12 cellular contexts compared by ENCODE assay signal in the genomic region with DNA sequence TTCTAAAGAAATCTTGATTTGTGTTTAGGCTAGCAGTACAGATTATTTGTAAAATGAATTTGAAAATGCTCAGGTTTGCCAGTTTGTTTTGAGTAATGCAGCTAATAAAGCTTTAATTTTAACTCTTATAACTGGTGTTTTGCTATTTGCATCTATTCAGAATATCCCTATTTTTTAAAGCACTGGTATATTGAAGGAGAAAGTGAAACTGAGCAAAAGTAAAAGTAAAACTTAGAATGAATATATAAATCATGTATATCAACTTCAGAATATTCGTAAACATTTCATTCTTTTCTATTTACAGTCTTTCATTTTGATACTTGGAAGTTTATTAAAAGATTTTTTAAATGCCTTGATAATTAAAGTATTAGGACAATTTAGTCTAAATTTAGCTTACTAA. TPM values are rescaled to one million over a fixed set of nuclear protein-coding genes. Genes with fewer than 3 reads are reported as not detected.
DNase-seq lines count a peak whose midpoint lies in the region; ATAC-seq and TF ChIP-seq lines count a peak whose summit lies in the region.
"Had no signal": no experiment of that assay in that cellular context is flagged by ENCODE, and none has a peak within 500 bp of the region (broad histone marks: within the 10 kb centered on the region; RNA-seq: fewer than 3 reads in every experiment).

No MANE protein-coding gene starts in this region.

- intact Hi-C loops in CD4-positive, alpha-beta memory T cell (cut with micrococcal nuclease): loop anchor here (2.0 kb wide), 1 partner anchor 26 kb away; the partner anchor contains the start of gene TASOR2
- intact Hi-C loops in colonic mucosa (cut with DNase I) (no loop called here), natural killer cell (cut with micrococcal nuclease) (loop anchor here (1.0 to 2.0 kb wide), 2 partner anchors 19 to 26 kb away; partner anchors contain the start of gene TASOR2)

- H3K36me3 Mint-ChIP-seq in CD4-positive, alpha-beta memory T cell: peaks cover 1 to 10% of the 10 kb centered on the region in 2 donors
- no peaks in the 10 kb centered on the region for H3K36me3 Mint-ChIP-seq in natural killer cell

- peak overlapping the region in 6 of 7 donors; percentile 3 to 85 (median 17) for H3K27ac Mint-ChIP-seq in CD4-positive, alpha-beta memory T cell
- peak overlapping the region; percentile 88 to 93 for H3K27ac Mint-ChIP-seq in natural killer cell

- TF ChIP-seq CTCF in colonic mucosa (IDR thresholded peaks at IDR 0.05) (no peak), natural killer cell (IDR thresholded peaks at IDR 0.05) (no peak)

- peaks cover 44% of the 10 kb centered on the region for H3K4me1 ChIP-seq in CD4-positive, alpha-beta memory T cell (ENCODE audit: insufficient read depth, low read length)
- H3K4me1 ChIP-seq in colonic mucosa: no peaks in the 10 kb centered on the region

- no peak overlapping the region for H3K9ac ChIP-seq in colonic mucosa (ENCODE audit: low read depth in 2 of 2, low read length in 2 of 2)

- no peaks in the 10 kb centered on the region for H3K27me3 Mint-ChIP-seq in CD4-positive, alpha-beta memory T cell
- H3K27me3 Mint-ChIP-seq in natural killer cell (ENCODE audit: low read depth in 2 of 2): no peaks in the 10 kb centered on the region

- H3K4me1 Mint-ChIP-seq in CD4-positive, alpha-beta memory T cell: peaks cover 38 to 82% (median 62%) of the 10 kb centered on the region in 4 donors
- H3K4me1 Mint-ChIP-seq in natural killer cell: peaks cover 38 to 44% of the 10 kb centered on the region in 2 donors

- H3K9me3 ChIP-seq in CD4-positive, alpha-beta memory T cell (ENCODE audit: control insufficient read depth in 1 of 2, low read length in 2 of 2): no peaks in the 10 kb centered on the region
- no peaks in the 10 kb centered on the region for H3K9me3 ChIP-seq in colonic mucosa

- POLR2A ChIA-PET in CD4-positive, alpha-beta memory T cell (lab: Charles Lee; ENCODE audit: partially characterized antibody): interaction anchor here (1.4 to 1.9 kb wide), 2 partner anchors 26 to 102 kb away, joined by 4 to 6 read pairs; partner anchors contain the start of genes GDI2 and TASOR2

- DNase-seq in CD4-positive, alpha-beta memory T cell: no peak
- DNase-seq in colonic mucosa (no peak), natural killer cell (no peak)
- DNase-seq: activated CD4-positive, alpha-beta T cell treated with anti-CD3 and anti-CD28 coated beads for 4 hours; DND-41; Kasumi-1; midbrain had no signal

- H3K4me3 Mint-ChIP-seq in CD4-positive, alpha-beta memory T cell: peak overlapping the region; percentile 45 to 84 (median 78)
- peak overlapping the region; percentile 90 for H3K4me3 Mint-ChIP-seq in natural killer cell

- H3K36me3 ChIP-seq in CD4-positive, alpha-beta memory T cell (ENCODE audit: insufficient read depth, low read length): no peaks in the 10 kb centered on the region
- H3K36me3 ChIP-seq in colonic mucosa: no peaks in the 10 kb centered on the region

- no peaks in the 10 kb centered on the region for H3K27me3 ChIP-seq in CD4-positive, alpha-beta memory T cell (ENCODE audit: insufficient read depth, low read length)
- H3K27me3 ChIP-seq in colonic mucosa: no peaks in the 10 kb centered on the region

- CTCF ChIA-PET in CD4-positive, alpha-beta memory T cell (lab: Charles Lee; ENCODE audit: partially characterized antibody): interaction anchor here (0.9 kb wide), 1 partner anchor 103 kb away, joined by 3 read pairs; no protein-coding TSS in a partner anchor

- H3K9me3 Mint-ChIP-seq in CD4-positive, alpha-beta memory T cell: no peaks in the 10 kb centered on the region
- H3K9me3 Mint-ChIP-seq in natural killer cell: no peaks in the 10 kb centered on the region

- H3K4me3 ChIP-seq in CD4-positive, alpha-beta memory T cell (ENCODE audit: low read length in 2 of 2): peak overlapping the region; percentile 20 to 29
- H3K4me3 ChIP-seq in colonic mucosa: peak overlapping the region; percentile 0
- H3K4me3 ChIP-seq: skin epidermis had no signal

- ATAC-seq in HG03135 (IDR thresholded peaks at IDR 0.05; ENCODE audit: unreplicated experiment) (peak; percentile 55), natural killer cell (peak in 2 of 3 donors; percentile 49 to 55), HG03442 (IDR thresholded peaks at IDR 0.05; ENCODE audit: unreplicated experiment) (no peak), GM18517 (IDR thresholded peaks at IDR 0.05; ENCODE audit: unreplicated experiment) (no peak), GM21360 (IDR thresholded peaks at IDR 0.05; ENCODE audit: unreplicated experiment) (no peak)

- H3K27ac ChIP-seq in CD4-positive, alpha-beta memory T cell (ENCODE audit: low read depth, low read length): no peak overlapping the region
- H3K27ac ChIP-seq in colonic mucosa: no peak overlapping the region

RNA-seq across cellular contexts. Expression of gene TASOR2, which starts 26.2 kb away (rescaled TPM):
- 10 to 100 TPM; 69.1 to 85.7 TPM for total RNA-seq in CD4-positive, alpha-beta memory T cell
- 10 to 100 TPM in 1 of 2 donors, 1 to 10 TPM in 1; 4.8 to 15.9 TPM for polyA plus RNA-seq in CD4-positive, alpha-beta memory T cell
- 10 to 100 TPM; 41.4 to 57.2 TPM for total RNA-seq in colonic mucosa
- total RNA-seq in natural killer cell: 10 to 100 TPM; 64.4 to 88.7 (median 66.4) TPM

RNA-seq across cellular contexts. Expression of gene ASB13, which starts 44.5 kb away (rescaled TPM):
- total RNA-seq in CD4-positive, alpha-beta memory T cell: 10 to 100 TPM; 15.4 to 18.5 TPM
- polyA plus RNA-seq in CD4-positive, alpha-beta memory T cell: 10 to 100 TPM; 15.9 to 16.9 TPM
- 10 to 100 TPM; 36.1 to 36.2 TPM for total RNA-seq in colonic mucosa
- 1 to 10 TPM in 2 of 3 donors, under 1 TPM in 1; 0.99 to 2.4 (median 1.4) TPM for total RNA-seq in natural killer cell

Comparison
In these comparisons a context has a peak if more than half of its experiments do, and no peak if none do; other contexts are left out.
1. ATAC-seq: peak in HG03135 (single experiment) and natural killer cell (2 of 3); none in HG03442 (single experiment), GM18517 (single experiment) and GM21360 (single experiment).
2. RNA of gene ASB13, which starts 44.5 kb away (total RNA-seq): 36.1 to 36.2 TPM in colonic mucosa and 15.4 to 18.5 TPM in CD4-positive, alpha-beta memory T cell; 0.99 to 2.4 TPM in natural killer cell; every median in the first group is over 4 times any median in the second.